Comparison of ENCODE assay signal across 8 cellular contexts in genomic region chr9:5338992-5339981, GRCh38. TPM values are rescaled to one million over a fixed set of nuclear protein-coding genes. Genes with fewer than 3 reads are reported as not detected.
A peak's percentile ranks its signal among the peaks of the same experiment; 100 is the strongest.
DNase-seq lines count a peak whose midpoint lies in the region; ATAC-seq and TF ChIP-seq lines count a peak whose summit lies in the region.
"Not testable (repeated sequence)": the region's sequence is repeated elsewhere in the genome, so short reads cannot be mapped to it uniquely, and the experiment has no call there.

RLN1 (minus strand) TSS chr9:5339876; CDS start chr9:5339746, 130 bp downstream.

- H3K4me3 ChIP-seq in SK-N-SH (ENCODE audit: low read depth in 2 of 2, low read length in 1 of 2) (peak within 1 kb of the TSS in 1 of 2 experiments; percentile 30; a peak in 3 of 4 replicates), neural cell (ENCODE audit: low read length) (peak within 1 kb of the TSS; percentile 53), upper lobe of right lung (peak within 1 kb of the TSS; percentile 18)

- H3K4me2 ChIP-seq in SK-N-SH = peak within 1 kb of the TSS; percentile 41; the same call in 1 of the 2 replicates
- H3K4me2 ChIP-seq in neural cell (ENCODE audit: low read length) = not testable (repeated sequence)

- not testable (repeated sequence) for H3K4me1 ChIP-seq in SK-N-SH (ENCODE audit: control insufficient read depth in 1 of 2, insufficient read depth in 2 of 2, low read depth in 1 of 2, low read length in 1 of 2); upper lobe of right lung

- peak within 1 kb of the TSS; percentile 78 for H2AFZ ChIP-seq in SK-N-SH (ENCODE audit: low read depth)
- H2AFZ ChIP-seq in neural cell (ENCODE audit: low read depth, low read length) = not testable (repeated sequence)

- peak within 1 kb of the TSS; percentile 67 for H3K4me3 Mint-ChIP-seq in activated naive CD4-positive, alpha-beta T cell treated with anti-CD3 and anti-CD28 coated beads, Interleukin-2, amount 50 U/mL, for 24 hours

- not testable (repeated sequence) for TF ChIP-seq EP300 in SK-N-SH (IDR thresholded peaks at IDR 0.05; ENCODE audit: borderline replicate concordance in 1 of 2, low read depth in 1 of 2, low read length in 1 of 2); neural cell (conservative IDR thresholded peaks at IDR 0.05; ENCODE audit: poor library complexity, severe bottlenecking)

- H3K27ac ChIP-seq in SK-N-SH (ENCODE audit: low read depth in 2 of 2, low read length in 1 of 2); neural cell (ENCODE audit: low read length); upper lobe of right lung: not testable (repeated sequence)

- H3K9me3 Mint-ChIP-seq in activated naive CD4-positive, alpha-beta T cell treated with anti-CD3 and anti-CD28 coated beads, Interleukin-2, amount 50 U/mL, for 24 hours = not testable (repeated sequence)

- H3K36me3 ChIP-seq in SK-N-SH (replicated peaks in 1 of 2; ENCODE audit: control insufficient read depth in 1 of 2, insufficient read depth in 2 of 2, low read length in 1 of 2); neural cell (ENCODE audit: insufficient read depth, low read length); upper lobe of right lung: not testable (repeated sequence)

- not testable (repeated sequence) for H3K9me3 ChIP-seq in SK-N-SH; neural cell (ENCODE audit: low read length); upper lobe of right lung

- TF ChIP-seq RAD21 in SK-N-SH (IDR thresholded peaks at IDR 0.05; ENCODE audit: low read length); neural cell (conservative IDR thresholded peaks at IDR 0.05): not testable (repeated sequence)

- H3K27ac Mint-ChIP-seq in activated naive CD4-positive, alpha-beta T cell treated with anti-CD3 and anti-CD28 coated beads, Interleukin-2, amount 50 U/mL, for 24 hours = peak within 1 kb of the TSS; percentile 51

- not testable (repeated sequence) for H3K9me2 ChIP-seq in SK-N-SH; neural cell (ENCODE audit: insufficient read depth, low read length)

- not testable (repeated sequence) for TF ChIP-seq CTCF in SK-N-SH (IDR thresholded peaks at IDR 0.05); neural cell (IDR thresholded peaks at IDR 0.05; ENCODE audit: poor library complexity, severe bottlenecking); upper lobe of right lung (IDR thresholded peaks at IDR 0.05)

- H4K20me1 ChIP-seq in SK-N-SH (ENCODE audit: insufficient read depth); neural cell (ENCODE audit: insufficient read depth): not testable (repeated sequence)

- H3K4me1 Mint-ChIP-seq in activated naive CD4-positive, alpha-beta T cell treated with anti-CD3 and anti-CD28 coated beads, Interleukin-2, amount 50 U/mL, for 24 hours = peaks cover 33% of the 10 kb centered on the region

- CTCF ChIA-PET in SK-N-SH (lab: Yijun Ruan, JAX) = not testable (repeated sequence)

- POLR2A ChIA-PET in SK-N-SH (lab: Yijun Ruan, JAX) = not testable (repeated sequence)

- DNase-seq in SK-N-SH (peak; percentile 19), globus pallidus (ENCODE audit: low spot score) (peak; percentile 18), upper lobe of right lung (peak; percentile 61)

- H3F3A ChIP-seq in SK-N-SH (replicated peaks; ENCODE audit: insufficient read depth); neural cell (ENCODE audit: insufficient read depth, low read length, poor library complexity, severe bottlenecking): not testable (repeated sequence)

- H3K27me3 Mint-ChIP-seq in activated naive CD4-positive, alpha-beta T cell treated with anti-CD3 and anti-CD28 coated beads, Interleukin-2, amount 50 U/mL, for 24 hours = not testable (repeated sequence)

- WGBS in SK-N-SH (ENCODE audit: low lambda C conversion rate) = 14% methylated on average over 1 of the region's 50 CpGs

- ATAC-seq in GM18873 (IDR thresholded peaks at IDR 0.05; ENCODE audit: low FRiP score, unreplicated experiment) (peak; percentile 96), HG02571 (IDR thresholded peaks at IDR 0.05; ENCODE audit: unreplicated experiment) (peak; percentile 99), HG03460 (IDR thresholded peaks at IDR 0.05; ENCODE audit: unreplicated experiment) (peak; percentile 99), upper lobe of right lung (peak; percentile 100)

- H3K27me3 ChIP-seq in SK-N-SH (ENCODE audit: insufficient read depth); neural cell (ENCODE audit: insufficient read depth, low read depth, low read length); upper lobe of right lung: not testable (repeated sequence)

- H3K9ac ChIP-seq in SK-N-SH; neural cell (ENCODE audit: low read length): not testable (repeated sequence)

- H3K36me3 Mint-ChIP-seq in activated naive CD4-positive, alpha-beta T cell treated with anti-CD3 and anti-CD28 coated beads, Interleukin-2, amount 50 U/mL, for 24 hours = not testable (repeated sequence)

- intact Hi-C loops in upper lobe of right lung (cut with DNase I) = not testable (repeated sequence)

- not testable (repeated sequence) for H3K79me2 ChIP-seq in SK-N-SH (ENCODE audit: insufficient read depth); neural cell (replicated peaks; ENCODE audit: insufficient read depth, low read length)

RNA-seq across cellular contexts. Expression of gene RLN1, which starts in this region (rescaled TPM):
- polyA plus RNA-seq in SK-N-SH (2012; rRNA removed) (0.23 and 0.37 TPM in 2 replicates), neural cell (not detected in 2 replicates)
- 0.08 and 0.15 TPM in 2 replicates for polyA plus RNA-seq in SK-N-SH (2012; cell fraction: cytosol; rRNA removed)
- polyA plus RNA-seq in SK-N-SH (2012; cell fraction: nucleus; rRNA removed) = not detected in 2 replicates
- polyA minus RNA-seq in neural cell = 2.1 TPM in 1 of 2 replicates, not detected in the other
- total RNA-seq in upper lobe of right lung = not detected

Comparison
In these comparisons a context has a peak if more than half of its experiments do, and no peak if none do; other contexts are left out.
1. Peak in DNase-seq and H3K4me2 ChIP-seq in SK-N-SH; RNA of the gene not detected or under 1 TPM.
2. Peak in DNase-seq, ATAC-seq and H3K4me3 ChIP-seq in upper lobe of right lung; RNA of the gene not detected or under 1 TPM.